23 cellular contexts compared by ENCODE assay signal in genomic region chr2:219630770-219631405, GRCh38. TPM values are rescaled to one million over a fixed set of nuclear protein-coding genes. Genes with fewer than 3 reads are reported as not detected.
DNase-seq lines count a peak whose midpoint lies in the region; ATAC-seq and TF ChIP-seq lines count a peak whose summit lies in the region.
"Had no signal": no experiment of that assay in that cellular context is flagged by ENCODE, and none has a peak within 500 bp of the region (broad histone marks: within the 10 kb centered on the region; RNA-seq: fewer than 3 reads in every experiment).

No MANE protein-coding gene starts in this region.

- 31 to 38% methylated on average over 17 of the region's 17 CpGs for WGBS in heart right ventricle, 2 donors

- no peaks in the 10 kb centered on the region for H3K36me3 Mint-ChIP-seq in neural crest cell (ENCODE audit: low read depth)

- H3K4me3 ChIP-seq in heart right ventricle, result peak overlapping the region; percentile 2 to 51 (median 44)
- H3K4me3 ChIP-seq: colonic mucosa, left lung, upper lobe of left lung had no signal

- peak; percentile 41 for DNase-seq in activated effector memory CD4-positive, alpha-beta T cell treated with anti-CD3 and anti-CD28 coated beads, Interleukin-2, amount 50 U/mL, for 16 hours
- DNase-seq in activated effector memory CD4-positive, alpha-beta T cell treated with Interleukin-2 at 50 U/mL for 16 hours, result no peak
- DNase-seq in heart right ventricle, result peak; percentile 78 to 90
- DNase-seq in neural crest cell (ENCODE audit: low read depth, low spot score), result no peak
- DNase-seq in activated gamma-delta T cell treated with Interleukin-2 at 50 U/mL for 16 hours, result no peak
- DNase-seq: activated B cell treated with CpG ODN at 0.5 μM for 24 hours; activated CD4-positive, alpha-beta T cell treated with anti-CD3 and anti-CD28 coated beads, Interleukin-2, amount 50 U/mL, for 4 hours; activated CD8-positive, alpha-beta memory T cell treated with anti-CD3 and anti-CD28 coated beads, Interleukin-2, amount 50 U/mL, for 4 hours; activated gamma-delta T cell; colonic mucosa; DMS79; NCI-H1092 treated with DMSO at 0.1 percent for 48 hours; NCI-H2081; retina; T-helper 9 cell had no signal

- H3K27me3 ChIP-seq in heart right ventricle, result peaks cover 0 to 33% (median 9%) of the 10 kb centered on the region in 7 donors
- H3K27me3 ChIP-seq: brain microvascular endothelial cell, colonic mucosa had no signal

- peak overlapping the region; percentile 56 for H3K4me3 Mint-ChIP-seq in neural crest cell
- H3K4me3 Mint-ChIP-seq: activated B cell treated with CpG ODN at 0.5 μM for 24 hours had no signal

- H3K9me3 ChIP-seq in heart right ventricle, result no peaks in the 10 kb centered on the region
- H3K9me3 ChIP-seq: colonic mucosa, left lung, upper lobe of left lung had no signal

- no peak for TF ChIP-seq POLR2A in GM18505 (IDR thresholded peaks at IDR 0.05; ENCODE audit: borderline replicate concordance, extremely low read depth, insufficient read depth, insufficient read length)

- H3K4me1 ChIP-seq in heart right ventricle, result peaks cover 2 to 85% (median 25%) of the 10 kb centered on the region in 9 donors

- peak overlapping the region; percentile 80 to 99 (median 94) for H3K27ac ChIP-seq in heart right ventricle
- H3K27ac ChIP-seq: brain microvascular endothelial cell, colonic mucosa, HL-60, left lung, upper lobe of left lung had no signal

- no peaks in the 10 kb centered on the region for H3K9me3 Mint-ChIP-seq in neural crest cell
- H3K9me3 Mint-ChIP-seq: activated B cell treated with CpG ODN at 0.5 μM for 24 hours had no signal

- peaks cover 0 to 12% (median 0%) of the 10 kb centered on the region in 9 donors for H3K36me3 ChIP-seq in heart right ventricle
- H3K36me3 ChIP-seq: brain microvascular endothelial cell, colonic mucosa, left lung, upper lobe of left lung had no signal

- no peak for TF ChIP-seq CTCF in heart right ventricle (IDR thresholded peaks at IDR 0.05)
- TF ChIP-seq CTCF in neural crest cell (conservative IDR thresholded peaks at IDR 0.05), result no peak

- ATAC-seq in heart right ventricle, result peak; percentile 65 to 87 (median 78)
- no peak for ATAC-seq in GM18505 (IDR thresholded peaks at IDR 0.05; ENCODE audit: unreplicated experiment)
- ATAC-seq in HG02798 (IDR thresholded peaks at IDR 0.05; ENCODE audit: poor library complexity, unreplicated experiment), result no peak
- ATAC-seq in esophagus mucosa, result no peak
- ATAC-seq: left lung had no signal

- intact Hi-C loops in heart right ventricle (cut with DNase I), result loop anchor here in 3 of 10 donors (2.0 to 10.0 kb wide), 3 partner anchors 14 to 66 kb away; partner anchors contain the start of gene OBSL1 (in 1 of the 3)

- no peak overlapping the region for H3K27ac Mint-ChIP-seq in neural crest cell (ENCODE audit: unreplicated experiment)
- H3K27ac Mint-ChIP-seq: activated B cell treated with CpG ODN at 0.5 μM for 24 hours had no signal

- H3K27me3 Mint-ChIP-seq in neural crest cell (ENCODE audit: low read depth), result peaks cover 11% of the 10 kb centered on the region

- H3K4me1 Mint-ChIP-seq in neural crest cell, result peaks cover 6% of the 10 kb centered on the region

RNA-seq across cellular contexts. Expression of gene SLC4A3, which starts 3.5 kb away (rescaled TPM):
- total RNA-seq in heart right ventricle (100 to 1,000 TPM; 339 to 671 (median 422) TPM), neural crest cell (10.0 and 11.4 TPM in 2 replicates), esophagus mucosa (3.0 TPM)
- polyA plus RNA-seq in heart right ventricle, result 100 to 1,000 TPM; 197 to 341 TPM
- total RNA-seq: activated B cell treated with CpG ODN at 0.5 μM for 24 hours had no signal

RNA-seq across cellular contexts. Expression of gene STK11IP, which starts 33.2 kb away (rescaled TPM):
- total RNA-seq in heart right ventricle (10 to 100 TPM in 8 of 10 donors, 1 to 10 TPM in 2; 7.2 to 18.2 (median 12.9) TPM), neural crest cell (31.4 and 32.9 TPM in 2 replicates), esophagus mucosa (17.3 TPM)
- 10 to 100 TPM; 15.4 to 27.4 TPM for polyA plus RNA-seq in heart right ventricle

RNA-seq across cellular contexts. Expression of gene INHA, which starts 58.8 kb away (rescaled TPM):
- total RNA-seq in heart right ventricle, result 1 to 10 TPM; 1.1 to 4.2 (median 2.5) TPM
- polyA plus RNA-seq in heart right ventricle, result 10 to 100 TPM in 1 of 2 donors, 1 to 10 TPM in 1; 4.0 to 22.1 TPM
- total RNA-seq in neural crest cell, result 0.50 TPM in 1 of 2 replicates, not detected in the other
- total RNA-seq in esophagus mucosa, result 0.28 TPM
- total RNA-seq: activated B cell treated with CpG ODN at 0.5 μM for 24 hours, colonic mucosa, mononuclear cell had no signal

RNA-seq across cellular contexts. Expression of gene OBSL1, which starts 59.5 kb away (rescaled TPM):
- total RNA-seq in heart right ventricle (100 to 1,000 TPM; 161 to 277 (median 171) TPM), neural crest cell (122 and 123 TPM in 2 replicates), esophagus mucosa (13.0 TPM)
- polyA plus RNA-seq in heart right ventricle, result 100 to 1,000 TPM; 108 to 310 TPM
- total RNA-seq: activated B cell treated with CpG ODN at 0.5 μM for 24 hours had no signal

Comparison
In these comparisons a context has a peak if more than half of its experiments do, and no peak if none do; other contexts are left out.
1. DNase-seq: peak in activated effector memory CD4-positive, alpha-beta T cell treated with anti-CD3 and anti-CD28 coated beads, Interleukin-2, amount 50 U/mL, for 16 hours (single experiment) and heart right ventricle (2 of 2); none in activated effector memory CD4-positive, alpha-beta T cell treated with Interleukin-2 at 50 U/mL for 16 hours (single experiment), neural crest cell (single experiment) and activated gamma-delta T cell treated with Interleukin-2 at 50 U/mL for 16 hours (single experiment).
2. ATAC-seq: peak in heart right ventricle (8 of 8); none in GM18505 (single experiment), HG02798 (single experiment) and esophagus mucosa (single experiment).
3. RNA of gene SLC4A3, which starts 3.5 kb away (total RNA-seq): 339 to 671 TPM in heart right ventricle; 10.0 to 11.4 TPM in neural crest cell and 3.0 TPM in esophagus mucosa (single experiment); every median in the first group is over 10 times any median in the second.